9 cellular contexts compared by ENCODE assay signal in the genomic region with DNA sequence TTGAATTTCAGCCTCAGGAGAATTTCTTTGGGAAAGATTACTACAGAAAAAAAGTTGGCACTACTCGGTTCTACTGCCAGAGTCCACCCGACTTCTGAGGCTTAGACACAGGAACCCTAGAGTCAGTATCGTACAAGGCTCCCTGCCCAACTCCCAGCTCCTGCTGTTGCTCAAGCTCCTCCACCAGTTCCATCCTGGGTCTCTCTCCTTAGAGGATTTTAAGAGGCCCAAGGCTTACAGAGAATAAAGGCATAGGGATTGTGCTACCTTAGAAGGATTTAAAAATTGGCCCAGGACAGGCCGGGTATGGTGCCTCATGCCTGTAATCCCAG. TPM values are rescaled to one million over a fixed set of nuclear protein-coding genes. Genes with fewer than 3 reads are reported as not detected.
DNase-seq lines count a peak whose midpoint lies in the region; ATAC-seq and TF ChIP-seq lines count a peak whose summit lies in the region.
"Had no signal": no experiment of that assay in that cellular context is flagged by ENCODE, and none has a peak within 500 bp of the region (broad histone marks: within the 10 kb centered on the region; RNA-seq: fewer than 3 reads in every experiment).

No MANE protein-coding gene starts in this region.

- no peaks in the 10 kb centered on the region for H4K20me1 ChIP-seq in fibroblast of lung (ENCODE audit: control insufficient read depth, extremely low read depth, insufficient read depth, low read length)

- peaks cover 20% of the 10 kb centered on the region for H3K4me1 Mint-ChIP-seq in stimulated activated memory B cell treated with anti-CD40 and anti-IgM and Interleukin-4, amounts not matched to agents 10 μg/mL and 1 μg/mL and 100 μg/mL, for 72 hours

- H3K4me3 Mint-ChIP-seq in stimulated activated memory B cell treated with anti-CD40 and anti-IgM and Interleukin-4, amounts not matched to agents 10 μg/mL and 1 μg/mL and 100 μg/mL, for 72 hours, result no peak overlapping the region

- H3K27ac ChIP-seq in SJSA1 (peak overlapping the region; percentile 39; the same call in 1 of the 2 replicates), fibroblast of lung (ENCODE audit: insufficient read depth, low read length) (no peak overlapping the region)

- H3K4me2 ChIP-seq in fibroblast of lung (ENCODE audit: extremely low read depth, insufficient read depth, low read length), result no peak overlapping the region

- no peaks in the 10 kb centered on the region for H3K79me2 ChIP-seq in fibroblast of lung (ENCODE audit: control insufficient read depth, insufficient read depth, low read length)

- ATAC-seq in GM21360 (IDR thresholded peaks at IDR 0.05; ENCODE audit: unreplicated experiment), result peak; percentile 22
- no peak for ATAC-seq in stimulated activated memory B cell treated with anti-CD40 and anti-IgM and Interleukin-4, amounts not matched to agents 10 μg/mL and 1 μg/mL and 100 μg/mL, for 72 hours

- H3K36me3 ChIP-seq in SJSA1 (no peaks in the 10 kb centered on the region), fibroblast of lung (ENCODE audit: control insufficient read depth, insufficient read depth, low read length) (no peaks in the 10 kb centered on the region)

- H3K27me3 ChIP-seq in SJSA1 (replicated peaks) (no peaks in the 10 kb centered on the region), fibroblast of lung (ENCODE audit: control insufficient read depth, insufficient read depth, low read length) (no peaks in the 10 kb centered on the region)

- H3K4me3 ChIP-seq in SJSA1, result no peak overlapping the region
- no peak overlapping the region for H3K4me3 ChIP-seq in fibroblast of lung (replicated peaks in 1 of 4; ENCODE audit: control extremely low read depth in 1 of 4, insufficient read depth in 1 of 4, low read depth in 3 of 4, low read length in 4 of 4)

- peak overlapping the region; percentile 96 for H3K27ac Mint-ChIP-seq in stimulated activated memory B cell treated with anti-CD40 and anti-IgM and Interleukin-4, amounts not matched to agents 10 μg/mL and 1 μg/mL and 100 μg/mL, for 72 hours

- DNase-seq in SJSA1 (ENCODE audit: low read depth in 1 of 2, low spot score in 2 of 2) (no peak), fibroblast of lung (ENCODE audit: low read depth in 2 of 2) (no peak), NCI-H226 (no peak), DMS79 (lab: John Stamatoyannopoulos, UW) (no peak), NCI-H526 treated with DMSO at 0.1 percent for 48 hours (lab: John Stamatoyannopoulos, UW) (no peak)
- DNase-seq: NCI-H146; stimulated activated CD8-positive, alpha-beta memory T cell treated with anti-CD3 and anti-CD28 coated beads, Interleukin-4, amount 100 ng/mL, for 48 hours had no signal

- H3K36me3 Mint-ChIP-seq in stimulated activated memory B cell treated with anti-CD40 and anti-IgM and Interleukin-4, amounts not matched to agents 10 μg/mL and 1 μg/mL and 100 μg/mL, for 72 hours, result no peaks in the 10 kb centered on the region

- peaks cover 14% of the 10 kb centered on the region for H3K4me1 ChIP-seq in SJSA1 (replicated peaks)
- H3K4me1 ChIP-seq in fibroblast of lung (ENCODE audit: control insufficient read depth, extremely low read depth, insufficient read depth, low read length), result peaks cover 5% of the 10 kb centered on the region

- H3K27me3 Mint-ChIP-seq in stimulated activated memory B cell treated with anti-CD40 and anti-IgM and Interleukin-4, amounts not matched to agents 10 μg/mL and 1 μg/mL and 100 μg/mL, for 72 hours, result no peaks in the 10 kb centered on the region

- H3K9me3 Mint-ChIP-seq in stimulated activated memory B cell treated with anti-CD40 and anti-IgM and Interleukin-4, amounts not matched to agents 10 μg/mL and 1 μg/mL and 100 μg/mL, for 72 hours, result no peaks in the 10 kb centered on the region

- no peak for TF ChIP-seq CTCF in fibroblast of lung (conservative IDR thresholded peaks at IDR 0.05 in 1 of 2, IDR thresholded peaks at IDR 0.05 in 1 of 2; ENCODE audit: low read depth in 1 of 2, low read length in 2 of 2)

- H3K9me3 ChIP-seq in SJSA1 (replicated peaks) (no peaks in the 10 kb centered on the region), fibroblast of lung (ENCODE audit: control insufficient read depth, insufficient read depth, low read depth, low read length) (no peaks in the 10 kb centered on the region)

- no peak overlapping the region for H3K9ac ChIP-seq in fibroblast of lung (ENCODE audit: insufficient read depth, low read length)

- peak overlapping the region; percentile 41 for H2AFZ ChIP-seq in fibroblast of lung (ENCODE audit: low read length)

RNA-seq across cellular contexts. Expression of a gene that starts 29.0 kb away (rescaled TPM):
- 0.81 and 4.7 TPM in 2 replicates for total RNA-seq in SJSA1 (2014; rRNA removed; shearing (Covaris generic))
- 30.8 and 44.4 TPM in 2 replicates for total RNA-seq in fibroblast of lung
- 47.5 and 63.1 TPM in 2 replicates for polyA plus RNA-seq in fibroblast of lung
- 33.1 and 46.6 TPM in 2 replicates for polyA plus RNA-seq in fibroblast of lung (2012)
- 40.9 and 75.2 TPM in 2 replicates for polyA minus RNA-seq in fibroblast of lung (ENCODE audit: low replicate concordance)
